In the genomic region with DNA sequence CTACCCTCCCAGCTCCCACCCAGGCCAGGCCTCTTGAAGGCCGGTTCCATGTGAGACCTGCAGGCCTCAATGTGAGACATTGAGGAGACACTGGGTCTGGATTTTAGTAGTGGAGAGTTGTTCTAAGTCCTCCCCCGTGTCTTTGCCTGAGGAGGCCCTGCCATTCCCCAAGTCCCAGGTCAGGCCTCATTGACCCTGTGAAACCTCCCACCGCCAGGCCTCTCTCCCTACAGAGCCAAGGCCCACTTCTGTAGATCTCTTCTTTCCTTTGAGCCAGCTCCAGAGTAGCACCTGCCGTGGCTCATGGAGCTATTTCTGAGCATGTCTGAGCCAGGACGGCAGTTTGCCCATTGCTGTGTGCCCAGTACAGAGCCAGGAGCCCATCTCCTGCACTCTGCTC, we compare ENCODE assay signal across 29 cellular contexts.
"Had no signal": no experiment of that assay in that cellular context is flagged by ENCODE, and none has a peak within 500 bp of the region (broad histone marks: within the 10 kb centered on the region; RNA-seq: fewer than 3 reads in every experiment).

No MANE protein-coding gene starts in this region.

- H3K4me1 Mint-ChIP-seq: mesothelial cell of epicardium, neural crest cell had no signal

- H3K4me2 ChIP-seq: smooth muscle cell had no signal

- H3K27me3 ChIP-seq: neutrophil, ovary, right atrium auricular region, right lobe of liver, testis, thyroid gland, transverse colon, upper lobe of left lung, vagina had no signal

- H3K9me3 ChIP-seq: left ventricle myocardium inferior, neutrophil, ovary, right atrium auricular region, right lobe of liver, testis, thyroid gland, transverse colon, upper lobe of left lung, vagina had no signal

- H3K27ac Mint-ChIP-seq: mesothelial cell of epicardium; natural killer cell; progenitor cell of endocrine pancreas; stimulated activated naive B cell treated with anti-CD40 and anti-IgM and Interleukin-4, amounts not matched to agents 10 μg/mL and 1 μg/mL and 100 μg/mL, for 72 hours had no signal

- H3K9me3 Mint-ChIP-seq: mesothelial cell of epicardium; natural killer cell; neural crest cell; stimulated activated naive B cell treated with anti-CD40 and anti-IgM and Interleukin-4, amounts not matched to agents 10 μg/mL and 1 μg/mL and 100 μg/mL, for 72 hours had no signal

- H3K4me3 Mint-ChIP-seq: mesothelial cell of epicardium; naive B cell; natural killer cell; neural crest cell; stimulated activated naive B cell treated with anti-CD40 and anti-IgM and Interleukin-4, amounts not matched to agents 10 μg/mL and 1 μg/mL and 100 μg/mL, for 72 hours had no signal

- H3K36me3 Mint-ChIP-seq: mesothelial cell of epicardium; natural killer cell; stimulated activated naive B cell treated with anti-CD40 and anti-IgM and Interleukin-4, amounts not matched to agents 10 μg/mL and 1 μg/mL and 100 μg/mL, for 72 hours had no signal

- H3K4me3 ChIP-seq: left ventricle myocardium inferior, lung, ovary, right atrium auricular region, right lobe of liver, smooth muscle cell, stomach, testis, thyroid gland, transverse colon, upper lobe of left lung, vagina had no signal

- H3K36me3 ChIP-seq: left ventricle myocardium inferior, neutrophil, ovary, right atrium auricular region, right lobe of liver, stomach, thyroid gland, transverse colon, upper lobe of left lung, vagina had no signal

- ATAC-seq: left cardiac atrium; natural killer cell; right lobe of liver; stimulated activated naive B cell treated with anti-CD40 and anti-IgM and Interleukin-4, amounts not matched to agents 10 μg/mL and 1 μg/mL and 100 μg/mL, for 72 hours; stimulated activated naive CD8-positive, alpha-beta T cell treated with anti-CD3 and anti-CD28 coated beads, Interleukin-15, Interleukin-2, amounts not matched to agents 100 U/mL and 50 U/mL, for 24 hours had no signal

- H3K27ac ChIP-seq: left ventricle myocardium inferior, neutrophil, ovary, right atrium auricular region, right lobe of liver, stomach, testis, thyroid gland, transverse colon, upper lobe of left lung, vagina had no signal

- DNase-seq: hippocampal formation; kidney glomerular epithelial cell; left cardiac atrium; left ventricle myocardium inferior; mesendoderm; naive B cell; natural killer cell; occipital lobe; ovary; right lobe of liver; stimulated activated CD4-positive, alpha-beta T cell treated with anti-CD3 and anti-CD28 coated beads, Interleukin-1b, Interleukin-23, amount 100 ng/mL, for 48 hours; stimulated activated CD4-positive, alpha-beta T cell treated with anti-CD3 and anti-CD28 coated beads, Interleukin-2, amount 100 ng/mL, for 48 hours; stimulated activated CD4-positive, alpha-beta T cell treated with anti-CD3 and anti-CD28 coated beads, Interleukin-4, amount 100 ng/mL, for 4 hours; stimulated activated CD8-positive, alpha-beta memory T cell treated with anti-CD3 and anti-CD28 coated beads, Interleukin-4, amount 100 ng/mL, for 48 hours; stimulated activated naive B cell treated with anti-CD40 and anti-IgM and Interleukin-4, amounts not matched to agents 10 μg/mL and 1 μg/mL and 100 μg/mL, for 72 hours; stimulated activated naive CD8-positive, alpha-beta T cell treated with anti-CD3 and anti-CD28 coated beads, Interleukin-15, Interleukin-2, amounts not matched to agents 100 U/mL and 50 U/mL, for 24 hours; stomach; testis; thyroid gland; transverse colon; upper lobe of left lung had no signal
